7 cellular contexts compared by ENCODE assay signal in genomic region chr3:49295489-49296058, GRCh38. TPM values are rescaled to one million over a fixed set of nuclear protein-coding genes. Genes with fewer than 3 reads are reported as not detected.
DNase-seq lines count a peak whose midpoint lies in the region; ATAC-seq and TF ChIP-seq lines count a peak whose summit lies in the region.

No MANE protein-coding gene starts in this region.

- H3K27ac ChIP-seq in heart right ventricle = peak overlapping the region in 7 of 10 donors; percentile 78 to 93 (median 84)

- no peak overlapping the region for H3K4me3 ChIP-seq in LNCaP clone FGC (ENCODE audit: low read depth, low read length)
- H3K4me3 ChIP-seq in heart right ventricle = no peak overlapping the region

- H3K9me3 Mint-ChIP-seq in activated T-cell treated with anti-CD3 and anti-CD28 coated beads, Interleukin-2, amount 50 U/mL, for 4 hours = no peaks in the 10 kb centered on the region

- 75 to 84% methylated on average over 11 of the region's 11 CpGs for WGBS in heart right ventricle, 2 donors

- peak in 1 of 2 donors; percentile 58 for ATAC-seq in activated T-cell treated with anti-CD3 and anti-CD28 coated beads, Interleukin-2, amount 50 U/mL, for 4 hours
- ATAC-seq in heart right ventricle (no peak), HG03159 (IDR thresholded peaks at IDR 0.05; ENCODE audit: unreplicated experiment) (no peak)

- H3K9me3 ChIP-seq in heart right ventricle = no peaks in the 10 kb centered on the region

- peak; percentile 70 for DNase-seq in GM03348 (ENCODE audit: low spot score)
- no peak for DNase-seq in LNCaP clone FGC (ENCODE audit: low read depth)
- peak; percentile 13 for DNase-seq in activated T-cell treated with anti-CD3 and anti-CD28 coated beads, Interleukin-2, amount 50 U/mL, for 4 hours
- DNase-seq in heart right ventricle = peak in 1 of 2 donors; percentile 14
- peak; percentile 27 for DNase-seq in stimulated activated CD4-positive, alpha-beta T cell treated with anti-CD3 and anti-CD28 coated beads, Interleukin-4, amount 100 ng/mL, for 24 hours
- DNase-seq in cortex of kidney (lab: John Stamatoyannopoulos, UW) = no peak

- H3K36me3 Mint-ChIP-seq in activated T-cell treated with anti-CD3 and anti-CD28 coated beads, Interleukin-2, amount 50 U/mL, for 4 hours (ENCODE audit: insufficient read depth) = peaks cover 40% of the 10 kb centered on the region

- no peaks in the 10 kb centered on the region for H3K27me3 Mint-ChIP-seq in activated T-cell treated with anti-CD3 and anti-CD28 coated beads, Interleukin-2, amount 50 U/mL, for 4 hours (ENCODE audit: low read depth)

- H3K4me3 Mint-ChIP-seq in activated T-cell treated with anti-CD3 and anti-CD28 coated beads, Interleukin-2, amount 50 U/mL, for 4 hours = no peak overlapping the region

- peaks cover 3 to 48% (median 25%) of the 10 kb centered on the region in 9 donors for H3K4me1 ChIP-seq in heart right ventricle

- intact Hi-C loops in heart right ventricle (cut with DNase I) = loop anchor here in 5 of 10 donors (2.0 to 10.0 kb wide), 4 partner anchors 123 to 153 kb away; partner anchors contain the start of gene KLHDC8B (in 2 of the 5)

- peak; percentile 35 for TF ChIP-seq CTCF in LNCaP clone FGC (IDR thresholded peaks at IDR 0.05; ENCODE audit: control insufficient read depth, extremely low read depth, insufficient read depth)
- TF ChIP-seq CTCF in heart right ventricle (IDR thresholded peaks at IDR 0.05) = peak in 8 of 9 donors; percentile 26 to 69 (median 56)

- peaks cover 0 to 100% (median 67%) of the 10 kb centered on the region in 9 donors for H3K36me3 ChIP-seq in heart right ventricle

- no peaks in the 10 kb centered on the region for H3K27me3 ChIP-seq in heart right ventricle

- H3K4me1 Mint-ChIP-seq in activated T-cell treated with anti-CD3 and anti-CD28 coated beads, Interleukin-2, amount 50 U/mL, for 4 hours (ENCODE audit: low read depth) = no peaks in the 10 kb centered on the region

RNA-seq across cellular contexts. Expression of gene C3orf62, which starts 18.5 kb away (rescaled TPM):
- total RNA-seq in activated T-cell treated with anti-CD3 and anti-CD28 coated beads, Interleukin-2, amount 50 U/mL, for 4 hours = 1 to 10 TPM; 4.7 to 5.5 (median 5.2) TPM
- total RNA-seq in heart right ventricle = 1 to 10 TPM; 2.3 to 4.1 (median 2.8) TPM
- polyA plus RNA-seq in heart right ventricle = 1 to 10 TPM; 2.4 to 9.1 TPM

RNA-seq across cellular contexts. Expression of gene USP4, which starts 44.3 kb away (rescaled TPM):
- 10 to 100 TPM; 60.1 to 71.3 (median 61.6) TPM for total RNA-seq in activated T-cell treated with anti-CD3 and anti-CD28 coated beads, Interleukin-2, amount 50 U/mL, for 4 hours
- 10 to 100 TPM; 35.4 to 48.3 (median 43.5) TPM for total RNA-seq in heart right ventricle
- polyA plus RNA-seq in heart right ventricle = 10 to 100 TPM; 19.9 to 52.4 TPM

Comparison
In these comparisons a context has a peak if more than half of its experiments do, and no peak if none do; other contexts are left out.
1. DNase-seq: peak in GM03348 (single experiment), activated T-cell treated with anti-CD3 and anti-CD28 coated beads, Interleukin-2, amount 50 U/mL, for 4 hours (single experiment) and stimulated activated CD4-positive, alpha-beta T cell treated with anti-CD3 and anti-CD28 coated beads, Interleukin-4, amount 100 ng/mL, for 24 hours (single experiment); none in LNCaP clone FGC (single experiment) and cortex of kidney (single experiment).